ENCODE assay signal across 16 cellular contexts in genomic region chr2:95372216-95372829, GRCh38.
"Had no signal": no experiment of that assay in that cellular context is flagged by ENCODE, and none has a peak within 500 bp of the region (broad histone marks: within the 10 kb centered on the region; RNA-seq: fewer than 3 reads in every experiment).

No MANE protein-coding gene starts in this region.

- H3K36me3 ChIP-seq: neural progenitor cell, pancreas, right lobe of liver, WERI-Rb-1 had no signal

- H3K4me1 Mint-ChIP-seq: stimulated activated memory B cell treated with anti-CD40 and anti-IgM and Interleukin-4, amounts not matched to agents 10 μg/mL and 1 μg/mL and 100 μg/mL, for 72 hours had no signal

- H3K27ac Mint-ChIP-seq: activated naive CD4-positive, alpha-beta T cell treated with anti-CD3 and anti-CD28 coated beads, Interleukin-2, amount 10 ng/mL, durations not matched to agents 7 days and 5 days; neural progenitor cell; stimulated activated memory B cell treated with anti-CD40 and anti-IgM and Interleukin-4, amounts not matched to agents 10 μg/mL and 1 μg/mL and 100 μg/mL, for 72 hours had no signal

- H3K9ac ChIP-seq: neural progenitor cell had no signal

- H3K27me3 ChIP-seq: esophagus muscularis mucosa, gastroesophageal sphincter, heart right ventricle, neural progenitor cell, pancreas, right lobe of liver had no signal

- H3K27ac ChIP-seq: esophagus muscularis mucosa, gastroesophageal sphincter, heart right ventricle, neural progenitor cell, pancreas, right lobe of liver, thoracic aorta, WERI-Rb-1 had no signal

- H3K36me3 Mint-ChIP-seq: activated naive CD4-positive, alpha-beta T cell treated with anti-CD3 and anti-CD28 coated beads, Interleukin-2, amount 10 ng/mL, durations not matched to agents 7 days and 5 days; neural progenitor cell; stimulated activated memory B cell treated with anti-CD40 and anti-IgM and Interleukin-4, amounts not matched to agents 10 μg/mL and 1 μg/mL and 100 μg/mL, for 72 hours had no signal

- DNase-seq: activated CD4-positive, alpha-beta T cell treated with anti-CD3 and anti-CD28 coated beads, Interleukin-2, amount 50 U/mL, for 4 hours; activated naive CD4-positive, alpha-beta T cell treated with anti-CD3 and anti-CD28 coated beads, Interleukin-2, amount 10 ng/mL, durations not matched to agents 7 days and 5 days; effector CD4-positive, alpha-beta T cell; heart right ventricle; midbrain; stimulated activated CD4-positive, alpha-beta T cell treated with anti-CD3 and anti-CD28 coated beads, Interleukin-4, amount 100 ng/mL, for 4 hours; SW 1271; T-helper 2 cell; WERI-Rb-1 had no signal

- ATAC-seq: gastroesophageal sphincter; heart right ventricle; pancreas; right lobe of liver; stimulated activated memory B cell treated with anti-CD40 and anti-IgM and Interleukin-4, amounts not matched to agents 10 μg/mL and 1 μg/mL and 100 μg/mL, for 72 hours had no signal

- H3K9me3 ChIP-seq: gastroesophageal sphincter, pancreas, right lobe of liver, thoracic aorta had no signal

- H3K4me3 ChIP-seq: esophagus muscularis mucosa, gastroesophageal sphincter, heart right ventricle, neural progenitor cell, pancreas, right lobe of liver, thoracic aorta had no signal

- H3K4me1 ChIP-seq: esophagus muscularis mucosa, gastroesophageal sphincter, heart right ventricle, neural progenitor cell, pancreas, right lobe of liver had no signal

- H3K9me3 Mint-ChIP-seq: activated naive CD4-positive, alpha-beta T cell treated with anti-CD3 and anti-CD28 coated beads, Interleukin-2, amount 10 ng/mL, durations not matched to agents 7 days and 5 days; neural progenitor cell had no signal

- H3K4me3 Mint-ChIP-seq: activated naive CD4-positive, alpha-beta T cell treated with anti-CD3 and anti-CD28 coated beads, Interleukin-2, amount 10 ng/mL, durations not matched to agents 7 days and 5 days; neural progenitor cell; stimulated activated memory B cell treated with anti-CD40 and anti-IgM and Interleukin-4, amounts not matched to agents 10 μg/mL and 1 μg/mL and 100 μg/mL, for 72 hours had no signal
